In the genomic region with DNA sequence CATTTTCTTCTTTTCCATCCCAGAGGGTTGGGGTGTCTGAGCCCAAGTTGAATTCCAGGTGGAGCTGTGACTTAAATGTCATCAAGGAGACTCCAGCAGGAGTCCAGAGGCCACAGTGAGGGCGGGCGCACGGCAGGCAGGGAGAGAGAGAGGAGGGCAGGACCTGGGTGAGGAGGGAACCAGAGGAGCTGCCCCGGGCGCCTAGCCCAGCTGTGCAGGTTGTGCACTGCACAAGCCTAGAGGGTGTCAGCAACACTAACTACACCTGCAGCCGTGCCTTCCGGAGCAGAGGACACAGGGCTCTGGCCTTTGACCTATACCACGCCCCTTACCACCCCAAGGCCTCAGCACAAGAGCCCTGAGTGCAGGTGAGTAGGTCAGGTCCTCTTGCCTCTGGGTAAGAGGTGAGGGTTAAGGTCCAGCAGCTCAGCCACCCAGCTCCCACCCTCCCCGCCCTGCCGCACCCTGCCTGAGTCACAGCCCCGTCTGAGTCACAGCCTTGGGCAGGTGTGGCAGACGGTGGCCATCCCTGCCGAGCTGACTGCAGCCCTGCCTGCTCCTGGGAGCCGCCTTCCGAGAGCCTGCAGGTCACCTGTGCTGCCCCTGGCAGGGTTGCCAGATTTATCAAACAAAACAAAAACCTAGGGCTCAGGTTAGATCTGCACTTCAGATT, we compare ENCODE assay signal across 1 cellular context.
TF ChIP-seq lines count a peak whose summit lies in the region.

No MANE protein-coding gene starts in this region.

TF ChIP-seq in K562, 482 proteins besides CTCF, POLR2A, EP300 and RAD21 (continued from another document and continues in another):
- no peak for TF ChIP-seq CREB3L1 (IDR thresholded peaks at IDR 0.05; ENCODE audit: borderline replicate concordance, low read depth)
- TF ChIP-seq NR1H2 (CRISPR knock-in tag; IDR thresholded peaks at IDR 0.05), result no peak
- 0 out of 2 replicates have a peak, but pooled peaks have one; percentile 40 for TF ChIP-seq SMARCE1 (IDR thresholded peaks at IDR 0.05)
- no peak for TF ChIP-seq TAF1 (IDR thresholded peaks at IDR 0.05; ENCODE audit: control insufficient read depth, extremely low read depth, insufficient read depth, low read length, severe bottlenecking)
- TF ChIP-seq TEAD4 (IDR thresholded peaks at IDR 0.05; ENCODE audit: low read length), result no peak
- no peak for TF ChIP-seq TEAD4 (CRISPR knock-in tag; IDR thresholded peaks at IDR 0.05; ENCODE audit: borderline replicate concordance)
- no peak for TF ChIP-seq ERF (CRISPR knock-in tag; IDR thresholded peaks at IDR 0.05)
- TF ChIP-seq DMBX1 (CRISPR knock-in tag; IDR thresholded peaks at IDR 0.05; ENCODE audit: borderline replicate concordance), result no peak
- TF ChIP-seq ZBTB26 (CRISPR knock-in tag; IDR thresholded peaks at IDR 0.05), result no peak
- no peak for TF ChIP-seq PHF21A (IDR thresholded peaks at IDR 0.05; ENCODE audit: borderline replicate concordance, low read depth)
- TF ChIP-seq MCM5 (IDR thresholded peaks at IDR 0.05; ENCODE audit: low read depth), result no peak
- TF ChIP-seq SIN3B (IDR thresholded peaks at IDR 0.05; ENCODE audit: low read depth), result no peak
- TF ChIP-seq, protein P1, sequence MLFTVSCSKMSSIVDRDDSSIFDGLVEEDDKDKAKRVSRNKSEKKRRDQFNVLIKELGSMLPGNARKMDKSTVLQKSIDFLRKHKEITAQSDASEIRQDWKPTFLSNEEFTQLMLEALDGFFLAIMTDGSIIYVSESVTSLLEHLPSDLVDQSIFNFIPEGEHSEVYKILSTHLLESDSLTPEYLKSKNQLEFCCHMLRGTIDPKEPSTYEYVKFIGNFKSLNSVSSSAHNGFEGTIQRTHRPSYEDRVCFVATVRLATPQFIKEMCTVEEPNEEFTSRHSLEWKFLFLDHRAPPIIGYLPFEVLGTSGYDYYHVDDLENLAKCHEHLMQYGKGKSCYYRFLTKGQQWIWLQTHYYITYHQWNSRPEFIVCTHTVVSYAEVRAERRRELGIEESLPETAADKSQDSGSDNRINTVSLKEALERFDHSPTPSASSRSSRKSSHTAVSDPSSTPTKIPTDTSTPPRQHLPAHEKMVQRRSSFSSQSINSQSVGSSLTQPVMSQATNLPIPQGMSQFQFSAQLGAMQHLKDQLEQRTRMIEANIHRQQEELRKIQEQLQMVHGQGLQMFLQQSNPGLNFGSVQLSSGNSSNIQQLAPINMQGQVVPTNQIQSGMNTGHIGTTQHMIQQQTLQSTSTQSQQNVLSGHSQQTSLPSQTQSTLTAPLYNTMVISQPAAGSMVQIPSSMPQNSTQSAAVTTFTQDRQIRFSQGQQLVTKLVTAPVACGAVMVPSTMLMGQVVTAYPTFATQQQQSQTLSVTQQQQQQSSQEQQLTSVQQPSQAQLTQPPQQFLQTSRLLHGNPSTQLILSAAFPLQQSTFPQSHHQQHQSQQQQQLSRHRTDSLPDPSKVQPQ (CRISPR knock-in tag; IDR thresholded peaks at IDR 0.05; ENCODE audit: borderline replicate concordance), result no peak
- TF ChIP-seq ZFPM2 (CRISPR knock-in tag; IDR thresholded peaks at IDR 0.05), result no peak
- TF ChIP-seq LARP7 (IDR thresholded peaks at IDR 0.05), result no peak
- TF ChIP-seq, protein P2, sequence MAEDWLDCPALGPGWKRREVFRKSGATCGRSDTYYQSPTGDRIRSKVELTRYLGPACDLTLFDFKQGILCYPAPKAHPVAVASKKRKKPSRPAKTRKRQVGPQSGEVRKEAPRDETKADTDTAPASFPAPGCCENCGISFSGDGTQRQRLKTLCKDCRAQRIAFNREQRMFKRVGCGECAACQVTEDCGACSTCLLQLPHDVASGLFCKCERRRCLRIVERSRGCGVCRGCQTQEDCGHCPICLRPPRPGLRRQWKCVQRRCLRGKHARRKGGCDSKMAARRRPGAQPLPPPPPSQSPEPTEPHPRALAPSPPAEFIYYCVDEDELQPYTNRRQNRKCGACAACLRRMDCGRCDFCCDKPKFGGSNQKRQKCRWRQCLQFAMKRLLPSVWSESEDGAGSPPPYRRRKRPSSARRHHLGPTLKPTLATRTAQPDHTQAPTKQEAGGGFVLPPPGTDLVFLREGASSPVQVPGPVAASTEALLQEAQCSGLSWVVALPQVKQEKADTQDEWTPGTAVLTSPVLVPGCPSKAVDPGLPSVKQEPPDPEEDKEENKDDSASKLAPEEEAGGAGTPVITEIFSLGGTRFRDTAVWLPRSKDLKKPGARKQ (CRISPR knock-in tag; IDR thresholded peaks at IDR 0.05), result no peak
- TF ChIP-seq, protein P3, sequence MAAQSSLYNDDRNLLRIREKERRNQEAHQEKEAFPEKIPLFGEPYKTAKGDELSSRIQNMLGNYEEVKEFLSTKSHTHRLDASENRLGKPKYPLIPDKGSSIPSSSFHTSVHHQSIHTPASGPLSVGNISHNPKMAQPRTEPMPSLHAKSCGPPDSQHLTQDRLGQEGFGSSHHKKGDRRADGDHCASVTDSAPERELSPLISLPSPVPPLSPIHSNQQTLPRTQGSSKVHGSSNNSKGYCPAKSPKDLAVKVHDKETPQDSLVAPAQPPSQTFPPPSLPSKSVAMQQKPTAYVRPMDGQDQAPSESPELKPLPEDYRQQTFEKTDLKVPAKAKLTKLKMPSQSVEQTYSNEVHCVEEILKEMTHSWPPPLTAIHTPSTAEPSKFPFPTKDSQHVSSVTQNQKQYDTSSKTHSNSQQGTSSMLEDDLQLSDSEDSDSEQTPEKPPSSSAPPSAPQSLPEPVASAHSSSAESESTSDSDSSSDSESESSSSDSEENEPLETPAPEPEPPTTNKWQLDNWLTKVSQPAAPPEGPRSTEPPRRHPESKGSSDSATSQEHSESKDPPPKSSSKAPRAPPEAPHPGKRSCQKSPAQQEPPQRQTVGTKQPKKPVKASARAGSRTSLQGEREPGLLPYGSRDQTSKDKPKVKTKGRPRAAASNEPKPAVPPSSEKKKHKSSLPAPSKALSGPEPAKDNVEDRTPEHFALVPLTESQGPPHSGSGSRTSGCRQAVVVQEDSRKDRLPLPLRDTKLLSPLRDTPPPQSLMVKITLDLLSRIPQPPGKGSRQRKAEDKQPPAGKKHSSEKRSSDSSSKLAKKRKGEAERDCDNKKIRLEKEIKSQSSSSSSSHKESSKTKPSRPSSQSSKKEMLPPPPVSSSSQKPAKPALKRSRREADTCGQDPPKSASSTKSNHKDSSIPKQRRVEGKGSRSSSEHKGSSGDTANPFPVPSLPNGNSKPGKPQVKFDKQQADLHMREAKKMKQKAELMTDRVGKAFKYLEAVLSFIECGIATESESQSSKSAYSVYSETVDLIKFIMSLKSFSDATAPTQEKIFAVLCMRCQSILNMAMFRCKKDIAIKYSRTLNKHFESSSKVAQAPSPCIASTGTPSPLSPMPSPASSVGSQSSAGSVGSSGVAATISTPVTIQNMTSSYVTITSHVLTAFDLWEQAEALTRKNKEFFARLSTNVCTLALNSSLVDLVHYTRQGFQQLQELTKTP (IDR thresholded peaks at IDR 0.05; ENCODE audit: low read depth in 1 of 2, partially characterized antibody in 2 of 2), result no peak
- TF ChIP-seq, protein P4, sequence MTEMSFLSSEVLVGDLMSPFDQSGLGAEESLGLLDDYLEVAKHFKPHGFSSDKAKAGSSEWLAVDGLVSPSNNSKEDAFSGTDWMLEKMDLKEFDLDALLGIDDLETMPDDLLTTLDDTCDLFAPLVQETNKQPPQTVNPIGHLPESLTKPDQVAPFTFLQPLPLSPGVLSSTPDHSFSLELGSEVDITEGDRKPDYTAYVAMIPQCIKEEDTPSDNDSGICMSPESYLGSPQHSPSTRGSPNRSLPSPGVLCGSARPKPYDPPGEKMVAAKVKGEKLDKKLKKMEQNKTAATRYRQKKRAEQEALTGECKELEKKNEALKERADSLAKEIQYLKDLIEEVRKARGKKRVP (CRISPR knock-in tag; IDR thresholded peaks at IDR 0.05), result no peak
- no peak for TF ChIP-seq KAT7 (CRISPR knock-in tag; IDR thresholded peaks at IDR 0.05; ENCODE audit: borderline replicate concordance)
- no peak for TF ChIP-seq CBX1 (IDR thresholded peaks at IDR 0.05; ENCODE audit: low read depth)
- TF ChIP-seq SIX5 (IDR thresholded peaks at IDR 0.05; ENCODE audit: borderline replicate concordance in 1 of 2, insufficient read depth in 1 of 2, low read depth in 1 of 2, low read length in 2 of 2), result no peak
- no peak for TF ChIP-seq ZNF324 (CRISPR knock-in tag; IDR thresholded peaks at IDR 0.05)
- no peak for TF ChIP-seq NUFIP1 (IDR thresholded peaks at IDR 0.05; ENCODE audit: partially characterized antibody)
- TF ChIP-seq WHSC1 (IDR thresholded peaks at IDR 0.05; ENCODE audit: low read length), result no peak
- TF ChIP-seq NONO (IDR thresholded peaks at IDR 0.05; ENCODE audit: low read depth in 2 of 2, low read length in 1 of 2), result no peak
- peak; percentile 34 for TF ChIP-seq CBFA2T3 (IDR thresholded peaks at IDR 0.05)
- no peak for TF ChIP-seq BRD4 (IDR thresholded peaks at IDR 0.05)
- TF ChIP-seq SAP30 (IDR thresholded peaks at IDR 0.05; ENCODE audit: borderline replicate concordance, insufficient read depth, low read depth, low read length, poor library complexity, severe bottlenecking), result no peak
- no peak for TF ChIP-seq KHSRP (IDR thresholded peaks at IDR 0.05)
- TF ChIP-seq, protein P5, sequence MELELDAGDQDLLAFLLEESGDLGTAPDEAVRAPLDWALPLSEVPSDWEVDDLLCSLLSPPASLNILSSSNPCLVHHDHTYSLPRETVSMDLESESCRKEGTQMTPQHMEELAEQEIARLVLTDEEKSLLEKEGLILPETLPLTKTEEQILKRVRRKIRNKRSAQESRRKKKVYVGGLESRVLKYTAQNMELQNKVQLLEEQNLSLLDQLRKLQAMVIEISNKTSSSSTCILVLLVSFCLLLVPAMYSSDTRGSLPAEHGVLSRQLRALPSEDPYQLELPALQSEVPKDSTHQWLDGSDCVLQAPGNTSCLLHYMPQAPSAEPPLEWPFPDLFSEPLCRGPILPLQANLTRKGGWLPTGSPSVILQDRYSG (tag; conservative IDR thresholded peaks at IDR 0.05; ENCODE audit: low read depth), result no peak
- no peak for TF ChIP-seq KLF13 (tag; IDR thresholded peaks at IDR 0.05; ENCODE audit: borderline replicate concordance, low read depth)
- TF ChIP-seq HOXB6 (CRISPR knock-in tag; IDR thresholded peaks at IDR 0.05; ENCODE audit: borderline replicate concordance), result no peak
- no peak for TF ChIP-seq ZNF431 (CRISPR knock-in tag; IDR thresholded peaks at IDR 0.05)
- TF ChIP-seq SMARCA4 (IDR thresholded peaks at IDR 0.05), result peak; percentile 43
- TF ChIP-seq ADNP (tag; IDR thresholded peaks at IDR 0.05), result no peak
- TF ChIP-seq, protein P6, sequence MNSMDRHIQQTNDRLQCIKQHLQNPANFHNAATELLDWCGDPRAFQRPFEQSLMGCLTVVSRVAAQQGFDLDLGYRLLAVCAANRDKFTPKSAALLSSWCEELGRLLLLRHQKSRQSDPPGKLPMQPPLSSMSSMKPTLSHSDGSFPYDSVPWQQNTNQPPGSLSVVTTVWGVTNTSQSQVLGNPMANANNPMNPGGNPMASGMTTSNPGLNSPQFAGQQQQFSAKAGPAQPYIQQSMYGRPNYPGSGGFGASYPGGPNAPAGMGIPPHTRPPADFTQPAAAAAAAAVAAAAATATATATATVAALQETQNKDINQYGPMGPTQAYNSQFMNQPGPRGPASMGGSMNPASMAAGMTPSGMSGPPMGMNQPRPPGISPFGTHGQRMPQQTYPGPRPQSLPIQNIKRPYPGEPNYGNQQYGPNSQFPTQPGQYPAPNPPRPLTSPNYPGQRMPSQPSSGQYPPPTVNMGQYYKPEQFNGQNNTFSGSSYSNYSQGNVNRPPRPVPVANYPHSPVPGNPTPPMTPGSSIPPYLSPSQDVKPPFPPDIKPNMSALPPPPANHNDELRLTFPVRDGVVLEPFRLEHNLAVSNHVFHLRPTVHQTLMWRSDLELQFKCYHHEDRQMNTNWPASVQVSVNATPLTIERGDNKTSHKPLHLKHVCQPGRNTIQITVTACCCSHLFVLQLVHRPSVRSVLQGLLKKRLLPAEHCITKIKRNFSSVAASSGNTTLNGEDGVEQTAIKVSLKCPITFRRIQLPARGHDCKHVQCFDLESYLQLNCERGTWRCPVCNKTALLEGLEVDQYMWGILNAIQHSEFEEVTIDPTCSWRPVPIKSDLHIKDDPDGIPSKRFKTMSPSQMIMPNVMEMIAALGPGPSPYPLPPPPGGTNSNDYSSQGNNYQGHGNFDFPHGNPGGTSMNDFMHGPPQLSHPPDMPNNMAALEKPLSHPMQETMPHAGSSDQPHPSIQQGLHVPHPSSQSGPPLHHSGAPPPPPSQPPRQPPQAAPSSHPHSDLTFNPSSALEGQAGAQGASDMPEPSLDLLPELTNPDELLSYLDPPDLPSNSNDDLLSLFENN (IDR thresholded peaks at IDR 0.05; ENCODE audit: low read depth in 2 of 2, low read length in 2 of 2), result no peak
- TF ChIP-seq STAG1 (CRISPR knock-in tag; IDR thresholded peaks at IDR 0.05; ENCODE audit: borderline replicate concordance), result no peak
- no peak for TF ChIP-seq HMG20B (CRISPR knock-in tag; IDR thresholded peaks at IDR 0.05)
